ENCODE assay signal across 9 cellular contexts in the genomic region with DNA sequence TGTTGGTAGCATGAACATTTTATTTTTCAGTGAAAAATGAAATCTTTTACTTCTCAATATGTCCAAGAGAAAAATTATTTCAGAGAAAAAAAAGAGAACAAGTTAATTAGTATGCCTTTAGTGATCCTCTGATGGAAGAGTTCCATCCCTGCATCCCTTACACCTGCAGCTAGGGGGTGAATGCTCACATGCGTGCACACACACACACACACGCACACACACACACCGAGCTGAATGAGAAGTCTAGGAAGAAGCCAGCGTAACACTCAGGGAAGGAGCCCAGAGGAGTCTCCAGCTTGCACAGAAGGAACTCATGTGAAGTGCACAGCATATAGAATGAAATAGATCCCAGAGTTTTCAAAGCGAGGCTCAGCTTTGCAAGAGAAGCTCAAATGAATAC.
A peak's percentile ranks its signal among the peaks of the same experiment; 100 is the strongest.
DNase-seq lines count a peak whose midpoint lies in the region; ATAC-seq and TF ChIP-seq lines count a peak whose summit lies in the region.
"Had no signal": no experiment of that assay in that cellular context is flagged by ENCODE, and none has a peak within 500 bp of the region (broad histone marks: within the 10 kb centered on the region; RNA-seq: fewer than 3 reads in every experiment).

No MANE protein-coding gene starts in this region.

- ATAC-seq in IMR-90 (ENCODE audit: low read depth) (no peak), body of pancreas (no peak), HG02973 (IDR thresholded peaks at IDR 0.05; ENCODE audit: unreplicated experiment) (no peak)

- H3K9ac ChIP-seq in IMR-90 (ENCODE audit: low read depth, low read length) (no peak overlapping the region), mesenchymal stem cell (ENCODE audit: low read length) (no peak overlapping the region)

- POLR2A ChIA-PET in IMR-90 (lab: Charles Lee; ENCODE audit: unreplicated experiment), result no interaction called here

- H4K8ac ChIP-seq in IMR-90 (ENCODE audit: low read depth in 2 of 2, low read length in 2 of 2) (0 out of 4 replicates have a peak overlapping the region, but pooled peaks of 1 of the 2 experiments have one; percentile 80), mesenchymal stem cell (ENCODE audit: low read length) (no peak overlapping the region)

- no CpG with 5 or more reads among the region's 5 CpGs for WGBS in IMR-90 (ENCODE audit: extremely low coverage in 2 of 2, insufficient read length in 1 of 2), 2 experiments
- WGBS in body of pancreas, 2 donors, result 27 to 39% methylated on average over 5 of the region's 5 CpGs
- 73% methylated on average over 5 of the region's 5 CpGs for WGBS in mesenchymal stem cell

- H3K4me3 ChIP-seq in IMR-90 (ENCODE audit: insufficient read depth, low read depth, low read length) (no peak overlapping the region), body of pancreas (no peak overlapping the region), mesenchymal stem cell (ENCODE audit: insufficient read depth in 1 of 2, low read depth in 1 of 2, low read length in 2 of 2) (no peak overlapping the region)

- CTCF ChIA-PET in IMR-90 (lab: Yijun Ruan, JAX), result interaction anchor here (1.4 kb wide), 1 partner anchor 186 kb away, joined by 3 read pairs; no protein-coding TSS in a partner anchor

- H2AK5ac ChIP-seq in IMR-90 (ENCODE audit: low read depth, low read length) (no peak overlapping the region), mesenchymal stem cell (ENCODE audit: low read length, severe bottlenecking) (no peak overlapping the region)

- no peak overlapping the region for H2BK15ac ChIP-seq in IMR-90 (ENCODE audit: low read depth, low read length)
- peak overlapping the region; percentile 58 for H2BK15ac ChIP-seq in mesenchymal stem cell (ENCODE audit: low read depth, poor library complexity, severe bottlenecking)

- H3K27ac ChIP-seq in C4-2B (no peak overlapping the region), IMR-90 (ENCODE audit: insufficient read depth, low read length) (no peak overlapping the region), body of pancreas (no peak overlapping the region), mesenchymal stem cell (ENCODE audit: low read length, poor library complexity, severe bottlenecking) (no peak overlapping the region)

- no peak for DNase-seq in IMR-90
- DNase-seq in body of pancreas, result peak in 2 of 4 donors; percentile 3 to 8
- peak; percentile 47 for DNase-seq in mesenchymal stem cell
- no peak for DNase-seq in NCI-H446 (lab: John Stamatoyannopoulos, UW)
- DNase-seq in SIG-M5 (lab: John Stamatoyannopoulos, UW), result no peak
- DNase-seq in iPS-NIHi11 (ENCODE audit: low spot score), result no peak
- DNase-seq: MV-4-11 had no signal

- H4K20me1 ChIP-seq in IMR-90 (ENCODE audit: insufficient read depth, low read length), result no peaks in the 10 kb centered on the region

- H2AK9ac ChIP-seq in IMR-90 (replicated peaks; ENCODE audit: low read depth, low read length, poor library complexity), result no peak overlapping the region

- H2BK12ac ChIP-seq in mesenchymal stem cell (ENCODE audit: low read length in 2 of 2), result peak overlapping the region in 1 of 2 experiments; percentile 86

- H4K91ac ChIP-seq in IMR-90 (ENCODE audit: insufficient read depth, low read depth, low read length) (peak overlapping the region; percentile 92), mesenchymal stem cell (ENCODE audit: low read length) (no peak overlapping the region)

- H2BK5ac ChIP-seq in IMR-90 (ENCODE audit: low read depth, low read length, poor library complexity, severe bottlenecking), result no peak overlapping the region
- H2BK5ac ChIP-seq in mesenchymal stem cell (ENCODE audit: low read depth, low read length, poor library complexity, severe bottlenecking), result no peak overlapping the region

- peak; percentile 38 for TF ChIP-seq CTCF in C4-2B (conservative IDR thresholded peaks at IDR 0.05)
- no peak for TF ChIP-seq CTCF in IMR-90 (conservative IDR thresholded peaks at IDR 0.05; ENCODE audit: low read depth, low read length)
- peak in 5 of 7 experiments; percentile 11 to 22 (median 21) for TF ChIP-seq CTCF in body of pancreas (IDR thresholded peaks at IDR 0.05)

- BruUV-seq in IMR-90 (replicated peaks; lab: Mats Ljungman, UMichigan), result no TSS peak

- peak overlapping the region; percentile 96 for H2BK120ac ChIP-seq in IMR-90 (ENCODE audit: low read depth, low read length)
- no peak overlapping the region for H2BK120ac ChIP-seq in mesenchymal stem cell (ENCODE audit: low read depth, low read length)

- peak overlapping the region; percentile 90 for H2BK20ac ChIP-seq in IMR-90 (ENCODE audit: low read depth, low read length)

- H3K23ac ChIP-seq in IMR-90 (ENCODE audit: low read depth, low read length) (0 out of 2 replicates have a peak overlapping the region, but pooled peaks have one; percentile 12), mesenchymal stem cell (ENCODE audit: low read length in 2 of 2) (no peak overlapping the region)

- H3K27me3 ChIP-seq in IMR-90 (ENCODE audit: control insufficient read depth, insufficient read depth, low read length) (no peaks in the 10 kb centered on the region), body of pancreas (no peaks in the 10 kb centered on the region), mesenchymal stem cell (ENCODE audit: control insufficient read depth in 1 of 2, insufficient read depth in 1 of 2, low read length in 2 of 2) (peaks cover 0 to 2% of the 10 kb centered on the region in 2 experiments)

- no peak overlapping the region; the same call in 1 of the 2 replicates for H4K5ac ChIP-seq in IMR-90 (ENCODE audit: low read depth, low read length)

- H3K9me1 ChIP-seq in IMR-90 (ENCODE audit: insufficient read depth, low read length), result peaks cover 16% of the 10 kb centered on the region

- peaks cover 10% of the 10 kb centered on the region; the same call in 1 of the 2 replicates for H3K4me1 ChIP-seq in IMR-90 (ENCODE audit: control insufficient read depth, insufficient read depth, low read length)
- H3K4me1 ChIP-seq in body of pancreas, result no peaks in the 10 kb centered on the region
- H3K4me1 ChIP-seq in mesenchymal stem cell (ENCODE audit: control insufficient read depth, insufficient read depth, low read depth, low read length), result peaks cover 7% of the 10 kb centered on the region

- peak overlapping the region; percentile 30; the same call in 1 of the 2 replicates for H3K18ac ChIP-seq in IMR-90 (ENCODE audit: low read depth, low read length)
- no peak overlapping the region for H3K18ac ChIP-seq in mesenchymal stem cell (ENCODE audit: low read depth in 1 of 2, low read length in 2 of 2)

- H2AFZ ChIP-seq in IMR-90 (replicated peaks; ENCODE audit: low read length, poor library complexity) (no peak overlapping the region), mesenchymal stem cell (ENCODE audit: low read depth, low read length) (no peak overlapping the region)

- in situ Hi-C loops in IMR-90 (cut with MboI; ENCODE audit: low sequenced_read_pairs), result no loop called here

- dilution Hi-C loops in IMR-90 (cut with HindIII; ENCODE audit: low sequenced_read_pairs, unreplicated experiment), result no loop called here

- no peaks in the 10 kb centered on the region for H3K9me3 ChIP-seq in IMR-90 (ENCODE audit: control insufficient read depth, insufficient read depth, low read length)
- no peaks in the 10 kb centered on the region for H3K9me3 ChIP-seq in body of pancreas
- no peaks in the 10 kb centered on the region for H3K9me3 ChIP-seq in mesenchymal stem cell (ENCODE audit: control insufficient read depth, low read length)

- peak overlapping the region; percentile 96 for H3K4ac ChIP-seq in IMR-90 (ENCODE audit: low read depth, low read length)
- no peak overlapping the region for H3K4ac ChIP-seq in mesenchymal stem cell (ENCODE audit: low read depth in 1 of 2, low read length in 2 of 2)

- H3K14ac ChIP-seq in IMR-90 (replicated peaks; ENCODE audit: low read depth, low read length) (peak overlapping the region; percentile 55; the same call in 1 of the 2 replicates), mesenchymal stem cell (ENCODE audit: low read length in 2 of 2) (no peak overlapping the region)

- H3K36me3 ChIP-seq in IMR-90 (ENCODE audit: control insufficient read depth, insufficient read depth, low read length) (no peaks in the 10 kb centered on the region), body of pancreas (replicated peaks in 1 of 2; ENCODE audit: insufficient read depth in 1 of 2, low read depth in 2 of 2) (no peaks in the 10 kb centered on the region), mesenchymal stem cell (ENCODE audit: control insufficient read depth in 1 of 2, insufficient read depth in 2 of 2, low read depth in 1 of 2, low read length in 2 of 2) (no peaks in the 10 kb centered on the region)

- H3K56ac ChIP-seq in IMR-90 (ENCODE audit: extremely low read depth, insufficient read depth, low read length), result no peak overlapping the region

- no peak for TF ChIP-seq RAD21 in IMR-90 (IDR thresholded peaks at IDR 0.05; ENCODE audit: low read length)

- H3K4me2 ChIP-seq in IMR-90 (ENCODE audit: low read depth, low read length), result no peak overlapping the region
- H3K4me2 ChIP-seq in mesenchymal stem cell (ENCODE audit: low read length, poor library complexity, severe bottlenecking), result no peak overlapping the region

- TF ChIP-seq POLR2A in IMR-90 (IDR thresholded peaks at IDR 0.05; ENCODE audit: low read depth, low read length) (no peak), body of pancreas (IDR thresholded peaks at IDR 0.05) (no peak)

- intact Hi-C loops in IMR-90 (cut with micrococcal nuclease) (no loop called here), body of pancreas (cut with DNase I) (no loop called here)

- no peaks in the 10 kb centered on the region for H3K79me1 ChIP-seq in IMR-90 (ENCODE audit: low read depth in 1 of 2, low read length in 2 of 2)
- no peaks in the 10 kb centered on the region for H3K79me1 ChIP-seq in mesenchymal stem cell (replicated peaks; ENCODE audit: low read length, poor library complexity, severe bottlenecking)

TF ChIP-seq in IMR-90, 13 proteins besides CTCF, POLR2A, EP300 and RAD21:
- no peak for TF ChIP-seq SMC3 (IDR thresholded peaks at IDR 0.05; ENCODE audit: low read depth, low read length)
- TF ChIP-seq FOS (IDR thresholded peaks at IDR 0.05; ENCODE audit: low read depth, low read length), result no peak
- TF ChIP-seq, protein P1, sequence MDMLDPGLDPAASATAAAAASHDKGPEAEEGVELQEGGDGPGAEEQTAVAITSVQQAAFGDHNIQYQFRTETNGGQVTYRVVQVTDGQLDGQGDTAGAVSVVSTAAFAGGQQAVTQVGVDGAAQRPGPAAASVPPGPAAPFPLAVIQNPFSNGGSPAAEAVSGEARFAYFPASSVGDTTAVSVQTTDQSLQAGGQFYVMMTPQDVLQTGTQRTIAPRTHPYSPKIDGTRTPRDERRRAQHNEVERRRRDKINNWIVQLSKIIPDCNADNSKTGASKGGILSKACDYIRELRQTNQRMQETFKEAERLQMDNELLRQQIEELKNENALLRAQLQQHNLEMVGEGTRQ (IDR thresholded peaks at IDR 0.05; ENCODE audit: low read depth, low read length), result no peak
- no peak for TF ChIP-seq RFX5 (IDR thresholded peaks at IDR 0.05; ENCODE audit: low read depth, low read length)
- no peak for TF ChIP-seq MAFK (IDR thresholded peaks at IDR 0.05; ENCODE audit: low read depth, low read length)
